ENCODE assay signal across 20 cellular contexts in genomic region chr3:26921054-26921453, GRCh38.
A peak's percentile ranks its signal among the peaks of the same experiment; 100 is the strongest.
DNase-seq lines count a peak whose midpoint lies in the region; ATAC-seq and TF ChIP-seq lines count a peak whose summit lies in the region.
"Had no signal": no experiment of that assay in that cellular context is flagged by ENCODE, and none has a peak within 500 bp of the region (broad histone marks: within the 10 kb centered on the region; RNA-seq: fewer than 3 reads in every experiment).

No MANE protein-coding gene starts in this region.

- no peak for TF ChIP-seq POLR2A in transverse colon (IDR thresholded peaks at IDR 0.05)

- H3K27me3 ChIP-seq in left ventricle myocardium inferior (ENCODE audit: low read depth) (no peaks in the 10 kb centered on the region), heart right ventricle (no peaks in the 10 kb centered on the region), transverse colon (no peaks in the 10 kb centered on the region)
- no peaks in the 10 kb centered on the region for H3K27me3 ChIP-seq in effector memory CD4-positive, alpha-beta T cell (replicated peaks; ENCODE audit: control insufficient read depth, insufficient read depth, low read length, poor library complexity, severe bottlenecking)
- H3K27me3 ChIP-seq: SJSA1 had no signal

- H3K36me3 ChIP-seq in left ventricle myocardium inferior, result no peaks in the 10 kb centered on the region
- no peaks in the 10 kb centered on the region for H3K36me3 ChIP-seq in heart right ventricle
- H3K36me3 ChIP-seq in transverse colon, result no peaks in the 10 kb centered on the region
- H3K36me3 ChIP-seq in effector memory CD4-positive, alpha-beta T cell (ENCODE audit: control insufficient read depth, insufficient read depth, low read length), result no peaks in the 10 kb centered on the region
- H3K36me3 ChIP-seq: SJSA1 had no signal

- H3K9me3 ChIP-seq in left ventricle myocardium inferior (replicated peaks) (peaks cover 15% of the 10 kb centered on the region), heart right ventricle (peaks cover 0 to 4% (median 0%) of the 10 kb centered on the region in 11 donors), transverse colon (no peaks in the 10 kb centered on the region)
- no peaks in the 10 kb centered on the region for H3K9me3 ChIP-seq in effector memory CD4-positive, alpha-beta T cell (ENCODE audit: control insufficient read depth, low read length)
- H3K9me3 ChIP-seq: SJSA1 had no signal

- H3K4me3 Mint-ChIP-seq in stimulated activated naive CD8-positive, alpha-beta T cell treated with anti-CD3 and anti-CD28 coated beads, Interleukin-15, amount 100 ng/mL, for 72 hours, result no peak overlapping the region
- H3K4me3 Mint-ChIP-seq: CD14-positive monocyte, IgD-negative memory B cell had no signal

- H3K9me3 Mint-ChIP-seq in stimulated activated naive CD8-positive, alpha-beta T cell treated with anti-CD3 and anti-CD28 coated beads, Interleukin-15, amount 100 ng/mL, for 72 hours, result peaks cover 11 to 12% of the 10 kb centered on the region in 2 donors

- TF ChIP-seq CTCF in left ventricle myocardium inferior (IDR thresholded peaks at IDR 0.05; ENCODE audit: borderline replicate concordance) (no peak), heart right ventricle (IDR thresholded peaks at IDR 0.05) (no peak), transverse colon (IDR thresholded peaks at IDR 0.05) (no peak)

- in situ Hi-C loops in transverse colon (cut with MboI; ENCODE audit: low pct_ligation_motif_present in 1 of 4, low pct_unique_long_range_greater_than_20kb in 1 of 4, low sequenced_read_pairs in 3 of 4), result no loop called here

- no peaks in the 10 kb centered on the region for H3K4me1 Mint-ChIP-seq in stimulated activated naive CD8-positive, alpha-beta T cell treated with anti-CD3 and anti-CD28 coated beads, Interleukin-15, amount 100 ng/mL, for 72 hours
- H3K4me1 Mint-ChIP-seq: CD14-positive monocyte, IgD-negative memory B cell had no signal

- no peak for TF ChIP-seq EP300 in transverse colon (IDR thresholded peaks at IDR 0.05; ENCODE audit: low read depth)

- peak overlapping the region; percentile 14 for H3K27ac ChIP-seq in left ventricle myocardium inferior (replicated peaks)
- no peak overlapping the region for H3K27ac ChIP-seq in heart right ventricle
- peak overlapping the region in 3 of 4 donors; percentile 1 to 54 (median 26) for H3K27ac ChIP-seq in transverse colon
- no peak overlapping the region for H3K27ac ChIP-seq in effector memory CD4-positive, alpha-beta T cell (ENCODE audit: insufficient read depth, low read length, poor library complexity, severe bottlenecking)
- H3K27ac ChIP-seq: GM23248, SJSA1 had no signal

- DNase-seq in left ventricle myocardium inferior (no peak), heart right ventricle (no peak), NCI-H69 (lab: John Stamatoyannopoulos, UW) (peak; percentile 51), globus pallidus (ENCODE audit: low spot score) (peak; percentile 1), transverse colon (no peak), medulla oblongata (ENCODE audit: extremely low spot score) (no peak)
- DNase-seq in effector memory CD4-positive, alpha-beta T cell, result no peak
- DNase-seq in stimulated activated naive CD8-positive, alpha-beta T cell treated with anti-CD3 and anti-CD28 coated beads, Interleukin-15, amount 100 ng/mL, for 72 hours, result no peak
- DNase-seq: ACHN, GM23248, Karpas-422, NCI-H1436 treated with DMSO at 0.1 percent for 48 hours, NCI-H226, NCI-H526, SW 1271 had no signal

- no peak for ATAC-seq in heart right ventricle
- ATAC-seq in stimulated activated naive CD8-positive, alpha-beta T cell treated with anti-CD3 and anti-CD28 coated beads, Interleukin-15, amount 100 ng/mL, for 72 hours, result no peak
- ATAC-seq: HCT116, Panc1 had no signal

- H3K27ac Mint-ChIP-seq in stimulated activated naive CD8-positive, alpha-beta T cell treated with anti-CD3 and anti-CD28 coated beads, Interleukin-15, amount 100 ng/mL, for 72 hours, result no peak overlapping the region
- H3K27ac Mint-ChIP-seq: CD14-positive monocyte, IgD-negative memory B cell had no signal

- H3K4me3 ChIP-seq in left ventricle myocardium inferior, result no peak overlapping the region
- H3K4me3 ChIP-seq in heart right ventricle, result no peak overlapping the region
- no peak overlapping the region for H3K4me3 ChIP-seq in transverse colon
- H3K4me3 ChIP-seq in effector memory CD4-positive, alpha-beta T cell (ENCODE audit: insufficient read depth, low read depth, low read length, poor library complexity, severe bottlenecking), result no peak overlapping the region
- H3K4me3 ChIP-seq: GM23248, SJSA1 had no signal

- no peaks in the 10 kb centered on the region for H3K27me3 Mint-ChIP-seq in stimulated activated naive CD8-positive, alpha-beta T cell treated with anti-CD3 and anti-CD28 coated beads, Interleukin-15, amount 100 ng/mL, for 72 hours
- H3K27me3 Mint-ChIP-seq: IgD-negative memory B cell had no signal

- WGBS in heart right ventricle, 2 donors, result 51 to 60% methylated on average over 6 of the region's 6 CpGs
- WGBS in transverse colon (ENCODE audit: low coverage in 1 of 2), 2 donors, result 26 to 32% methylated on average over 6 of the region's 6 CpGs

- intact Hi-C loops in left ventricle myocardium inferior (cut with micrococcal nuclease) (no loop called here), heart right ventricle (cut with DNase I) (no loop called here), transverse colon (cut with DNase I; ENCODE audit: low total_unique reads) (no loop called here)

- H3K4me1 ChIP-seq in left ventricle myocardium inferior (no peaks in the 10 kb centered on the region), heart right ventricle (peaks cover 0 to 5% (median 0%) of the 10 kb centered on the region in 9 donors), transverse colon (peaks cover 0 to 10% (median 3%) of the 10 kb centered on the region in 4 donors)
- H3K4me1 ChIP-seq in effector memory CD4-positive, alpha-beta T cell (ENCODE audit: control insufficient read depth, insufficient read depth, low read length, poor library complexity, severe bottlenecking), result no peaks in the 10 kb centered on the region
- H3K4me1 ChIP-seq: SJSA1 had no signal

Comparison
In these comparisons a context has a peak if more than half of its experiments do, and no peak if none do; other contexts are left out.
1. H3K27ac ChIP-seq: peak in left ventricle myocardium inferior (single experiment) and transverse colon (3 of 4); none in heart right ventricle (0 of 10) and effector memory CD4-positive, alpha-beta T cell (single experiment).
2. DNase-seq: peak in NCI-H69 (single experiment) and globus pallidus (single experiment); none in left ventricle myocardium inferior (single experiment), heart right ventricle (0 of 2), transverse colon (single experiment), medulla oblongata (single experiment), effector memory CD4-positive, alpha-beta T cell (0 of 3) and stimulated activated naive CD8-positive, alpha-beta T cell treated with anti-CD3 and anti-CD28 coated beads, Interleukin-15, amount 100 ng/mL, for 72 hours (0 of 2).